Comparison of ENCODE assay signal across 8 cellular contexts in the genomic region with DNA sequence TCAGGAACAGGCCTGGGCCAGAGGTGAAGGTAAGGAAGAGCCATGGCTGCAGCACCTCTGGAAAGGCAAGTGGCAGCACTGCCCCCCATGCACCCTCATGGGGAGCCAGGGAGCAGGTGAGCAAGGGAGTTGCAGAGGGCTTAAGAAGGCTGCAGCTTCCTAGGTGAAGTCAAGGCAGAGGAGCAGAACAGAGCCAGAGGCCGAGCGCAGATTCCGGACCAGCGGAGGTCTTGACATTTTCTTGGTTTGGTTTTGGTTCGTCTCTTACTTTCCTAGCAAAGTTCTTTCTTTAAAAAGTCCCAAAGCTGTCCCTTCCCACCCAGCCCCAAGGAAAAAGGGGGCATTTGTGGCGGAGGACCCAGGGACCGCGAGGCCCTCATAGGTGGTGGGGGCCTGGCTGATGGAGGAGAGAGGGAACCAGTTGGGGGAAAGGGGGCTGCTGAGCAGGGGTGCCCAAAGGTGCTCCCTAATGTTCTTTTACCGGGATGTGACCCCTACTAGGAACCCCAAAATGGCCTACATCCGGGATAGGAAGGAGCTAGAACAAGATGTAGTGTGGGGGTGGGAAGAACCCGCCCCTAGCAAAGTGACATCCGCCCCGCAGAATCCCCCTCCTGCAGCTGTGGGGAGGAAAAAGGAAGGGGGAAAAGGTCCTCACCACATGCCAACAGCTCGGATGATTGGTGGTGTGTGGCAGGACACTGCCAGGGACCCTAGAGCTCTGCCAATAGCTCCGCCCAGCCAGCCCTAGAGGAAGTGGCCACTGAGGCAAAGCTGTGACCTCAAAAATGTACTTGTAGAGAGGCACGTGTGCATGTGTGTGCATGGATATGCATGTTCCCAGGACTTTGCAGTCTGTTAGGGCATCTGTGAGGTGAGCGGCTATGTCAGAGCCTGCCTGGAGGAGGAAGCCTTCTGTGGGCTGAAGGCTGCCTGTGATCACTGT. TPM values are rescaled to one million over a fixed set of nuclear protein-coding genes. Genes with fewer than 3 reads are reported as not detected.
DNase-seq lines count a peak whose midpoint lies in the region; ATAC-seq and TF ChIP-seq lines count a peak whose summit lies in the region.

No MANE protein-coding gene starts in this region.

- intact Hi-C loops in activated CD8-positive, alpha-beta T cell treated with anti-CD3 and anti-CD28 coated beads for 36 hours (cut with micrococcal nuclease) = loop anchor here (2.0 kb wide), 1 partner anchor 30 kb away; no protein-coding TSS in a partner anchor

- H3K27ac Mint-ChIP-seq in activated CD8-positive, alpha-beta T cell treated with anti-CD3 and anti-CD28 coated beads for 36 hours = peak overlapping the region; percentile 96

- H3K27me3 Mint-ChIP-seq in activated CD8-positive, alpha-beta T cell treated with anti-CD3 and anti-CD28 coated beads for 36 hours = no peaks in the 10 kb centered on the region

- CTCF ChIA-PET in activated CD8-positive, alpha-beta T cell treated with anti-CD3 and anti-CD28 coated beads for 36 hours (lab: Charles Lee) = interaction anchor here (0.7 to 2.8 kb wide), 14 partner anchors 8 to 719 kb away, joined by 3 to 39 read pairs (median 8); partner anchors contain the start of genes ARHGEF39, CCDC107, RMRP and SIT1

- no peaks in the 10 kb centered on the region for H3K36me3 Mint-ChIP-seq in activated CD8-positive, alpha-beta T cell treated with anti-CD3 and anti-CD28 coated beads for 36 hours (ENCODE audit: low read depth)

- no peaks in the 10 kb centered on the region for H3K9me3 Mint-ChIP-seq in activated CD8-positive, alpha-beta T cell treated with anti-CD3 and anti-CD28 coated beads for 36 hours

- H3K4me1 Mint-ChIP-seq in activated CD8-positive, alpha-beta T cell treated with anti-CD3 and anti-CD28 coated beads for 36 hours (ENCODE audit: low read depth) = peaks cover 53% of the 10 kb centered on the region

- DNase-seq in activated effector memory CD4-positive, alpha-beta T cell treated with Interleukin-2 at 50 U/mL for 16 hours = peak; percentile 18
- no peak for DNase-seq in activated effector memory CD4-positive, alpha-beta T cell treated with anti-CD3 and anti-CD28 coated beads, Interleukin-2, amount 50 U/mL, for 16 hours
- peak; percentile 89 for DNase-seq in activated CD8-positive, alpha-beta T cell treated with anti-CD3 and anti-CD28 coated beads for 36 hours
- DNase-seq in stimulated activated CD4-positive, alpha-beta T cell treated with anti-CD3 and anti-CD28 coated beads, Interleukin-15, amount 100 ng/mL, for 48 hours (ENCODE audit: low read depth in 2 of 2) = peak; percentile 29 to 33
- DNase-seq in NCI-H2081 (lab: John Stamatoyannopoulos, UW) (no peak), NCI-H1105 treated with DMSO at 0.1 percent for 48 hours (lab: John Stamatoyannopoulos, UW) (no peak)

- H3K4me3 Mint-ChIP-seq in activated CD8-positive, alpha-beta T cell treated with anti-CD3 and anti-CD28 coated beads for 36 hours = peak overlapping the region; percentile 86

- ATAC-seq in HG03135 (IDR thresholded peaks at IDR 0.05; ENCODE audit: unreplicated experiment) = peak; percentile 38
- peak; percentile 74 for ATAC-seq in activated CD8-positive, alpha-beta T cell treated with anti-CD3 and anti-CD28 coated beads for 36 hours
- no peak for ATAC-seq in GM21515 (IDR thresholded peaks at IDR 0.05; ENCODE audit: unreplicated experiment)

- TF ChIP-seq CTCF in activated CD8-positive, alpha-beta T cell treated with anti-CD3 and anti-CD28 coated beads for 36 hours (IDR thresholded peaks at IDR 0.05) = no peak

- POLR2A ChIA-PET in activated CD8-positive, alpha-beta T cell treated with anti-CD3 and anti-CD28 coated beads for 36 hours (lab: Charles Lee) = interaction anchor here (0.6 to 2.8 kb wide), 15 partner anchors 8 to 113 kb away, joined by 3 to 13 read pairs (median 7); partner anchors contain the start of genes ARHGEF39, CREB3, TESK1 and TLN1

RNA-seq across cellular contexts. Expression of gene CD72, which starts 0.9 kb away (rescaled TPM):
- 10 to 100 TPM; 13.1 to 15.5 TPM for total RNA-seq in activated CD8-positive, alpha-beta T cell treated with anti-CD3 and anti-CD28 coated beads for 36 hours

RNA-seq across cellular contexts. Expression of gene TESK1, which starts 14.1 kb away (rescaled TPM):
- total RNA-seq in activated CD8-positive, alpha-beta T cell treated with anti-CD3 and anti-CD28 coated beads for 36 hours = 10 to 100 TPM; 26.1 to 26.9 TPM

RNA-seq across cellular contexts. Expression of gene SIT1, which starts 31.6 kb away (rescaled TPM):
- 100 to 1,000 TPM in 1 of 2 experiments, 10 to 100 TPM in 1; 99.9 to 102 TPM for total RNA-seq in activated CD8-positive, alpha-beta T cell treated with anti-CD3 and anti-CD28 coated beads for 36 hours

RNA-seq across cellular contexts. Expression of gene RMRP, which starts 38.7 kb away (rescaled TPM):
- total RNA-seq in activated CD8-positive, alpha-beta T cell treated with anti-CD3 and anti-CD28 coated beads for 36 hours = over 10,000 TPM; 13,164 to 13,311 TPM

RNA-seq across cellular contexts. Expression of gene CCDC107, which starts 39.0 kb away (rescaled TPM):
- total RNA-seq in activated CD8-positive, alpha-beta T cell treated with anti-CD3 and anti-CD28 coated beads for 36 hours = 10 to 100 TPM; 12.1 to 13.7 TPM

Comparison
In these comparisons a context has a peak if more than half of its experiments do, and no peak if none do; other contexts are left out.
1. DNase-seq: peak in activated effector memory CD4-positive, alpha-beta T cell treated with Interleukin-2 at 50 U/mL for 16 hours (single experiment), activated CD8-positive, alpha-beta T cell treated with anti-CD3 and anti-CD28 coated beads for 36 hours (single experiment) and stimulated activated CD4-positive, alpha-beta T cell treated with anti-CD3 and anti-CD28 coated beads, Interleukin-15, amount 100 ng/mL, for 48 hours (2 of 2); none in activated effector memory CD4-positive, alpha-beta T cell treated with anti-CD3 and anti-CD28 coated beads, Interleukin-2, amount 50 U/mL, for 16 hours (single experiment), NCI-H2081 (0 of 2) and NCI-H1105 treated with DMSO at 0.1 percent for 48 hours (single experiment).